ENCODE assay signal across 2 cellular contexts in the genomic region with DNA sequence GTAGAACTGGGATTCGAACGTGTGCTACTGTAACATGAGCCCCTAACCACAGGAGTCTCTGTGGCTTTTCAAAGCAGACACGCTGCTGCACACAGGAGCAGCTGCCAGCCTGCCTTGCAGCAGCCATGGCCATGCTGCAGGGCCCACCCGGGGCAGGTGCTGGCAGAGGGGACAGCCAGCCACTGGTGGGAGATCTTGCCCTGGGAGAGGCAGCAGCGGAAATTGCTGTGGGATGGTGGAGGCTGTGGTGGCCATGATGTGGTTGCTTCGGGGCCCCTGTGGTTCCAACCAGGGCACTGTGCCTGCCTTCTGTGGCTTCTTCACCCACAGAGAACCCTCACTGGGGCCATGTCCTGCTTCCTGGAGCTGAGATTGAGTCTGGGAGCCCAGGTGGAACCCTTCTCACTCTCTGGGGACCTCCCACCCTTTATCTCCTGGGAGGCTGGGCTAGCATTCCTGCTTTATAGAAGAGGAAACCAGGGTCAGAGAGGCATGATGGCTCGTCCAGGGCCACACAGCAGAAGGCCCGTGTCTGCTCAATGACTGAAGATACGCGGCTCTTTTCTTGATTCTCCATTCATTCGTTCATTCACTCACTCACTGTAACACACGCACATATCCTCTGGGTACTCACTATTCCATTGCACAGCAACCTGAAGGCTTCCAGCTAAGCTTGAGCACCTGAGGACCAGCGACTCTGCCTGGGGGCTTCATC. TPM values are rescaled to one million over a fixed set of nuclear protein-coding genes. Genes with fewer than 3 reads are reported as not detected.
"Had no signal": no experiment of that assay in that cellular context is flagged by ENCODE, and none has a peak within 500 bp of the region (broad histone marks: within the 10 kb centered on the region; RNA-seq: fewer than 3 reads in every experiment).

No MANE protein-coding gene starts in this region.

RNA-seq across cellular contexts. Expression of gene GRAPL, which starts 37.2 kb away (rescaled TPM):
- total RNA-seq: bronchial epithelial cell had no signal
- polyA plus RNA-seq: keratinocyte had no signal

RNA-seq across cellular contexts. Expression of gene GRAP, which starts 43.5 kb away (rescaled TPM):
- total RNA-seq: bronchial epithelial cell had no signal
